Comparison of ENCODE assay signal across 1 cellular context in genomic region chr1:173422456-173422976, GRCh38.
TF ChIP-seq lines count a peak whose summit lies in the region.

No MANE protein-coding gene starts in this region.

TF ChIP-seq in K562, 482 proteins besides CTCF, POLR2A, EP300 and RAD21 (continued from another document and continues in another):
- TF ChIP-seq ZBTB49 (CRISPR knock-in tag; IDR thresholded peaks at IDR 0.05; ENCODE audit: borderline replicate concordance) (no peak), ETV1 (tag; conservative IDR thresholded peaks at IDR 0.05; ENCODE audit: low read depth) (peak; percentile 33), DDX20 (tag; IDR thresholded peaks at IDR 0.05; ENCODE audit: low read depth) (peak; percentile 90), ZNF780A (CRISPR knock-in tag; IDR thresholded peaks at IDR 0.05) (no peak), MCM3 (IDR thresholded peaks at IDR 0.05) (no peak), ZNF551 (CRISPR knock-in tag; IDR thresholded peaks at IDR 0.05) (no peak), BCOR (IDR thresholded peaks at IDR 0.05) (no peak), TBL1XR1 (IDR thresholded peaks at IDR 0.05; ENCODE audit: low read length in 2 of 2) (no peak), MECOM (CRISPR knock-in tag; IDR thresholded peaks at IDR 0.05) (0 out of 2 replicates have a peak, but pooled peaks have one; percentile 55), HMGN3 (IDR thresholded peaks at IDR 0.05; ENCODE audit: borderline replicate concordance, extremely low read depth, insufficient read length, low read depth, low read length) (no peak), ZFP1 (CRISPR knock-in tag; IDR thresholded peaks at IDR 0.05) (no peak), ILK (tag; IDR thresholded peaks at IDR 0.05; ENCODE audit: borderline replicate concordance, low read depth) (no peak), DPF2 (IDR thresholded peaks at IDR 0.05) (no peak), E2F3 (CRISPR knock-in tag; IDR thresholded peaks at IDR 0.05) (0 out of 2 replicates have a peak, but pooled peaks have one; percentile 56), SPI1 (IDR thresholded peaks at IDR 0.05; ENCODE audit: borderline replicate concordance, low read depth, low read length) (0 out of 2 replicates have a peak, but pooled peaks have one; percentile 39), SMAD4 (CRISPR knock-in tag; conservative IDR thresholded peaks at IDR 0.05) (peak; percentile 85), NFE2L1 (tag; IDR thresholded peaks at IDR 0.05; ENCODE audit: borderline replicate concordance, low read depth) (peak; percentile 51), TARDBP (IDR thresholded peaks at IDR 0.05) (no peak), EP400 (IDR thresholded peaks at IDR 0.05) (no peak), CREB3 (tag; conservative IDR thresholded peaks at IDR 0.05; ENCODE audit: low read depth) (peak; percentile 93), HOXB6 (CRISPR knock-in tag; IDR thresholded peaks at IDR 0.05; ENCODE audit: borderline replicate concordance) (no peak), ZNF217 (CRISPR knock-in tag; IDR thresholded peaks at IDR 0.05) (no peak), SMARCA5 (IDR thresholded peaks at IDR 0.05) (no peak), ETS1 (conservative IDR thresholded peaks at IDR 0.05; ENCODE audit: control insufficient read depth, low read depth, low read length) (no peak), CTBP1 (IDR thresholded peaks at IDR 0.05; ENCODE audit: borderline replicate concordance) (peak; percentile 37; the same call in 1 of the 2 replicates), IRF9 (tag; IDR thresholded peaks at IDR 0.05) (no peak), ZNF12 (CRISPR knock-in tag; IDR thresholded peaks at IDR 0.05) (no peak), RBBP5 (IDR thresholded peaks at IDR 0.05; ENCODE audit: borderline replicate concordance, insufficient read depth, low read length, poor library complexity, severe bottlenecking) (peak; percentile 38), HDAC8 (tag; IDR thresholded peaks at IDR 0.05) (0 out of 2 replicates have a peak, but pooled peaks have one; percentile 63), TSHZ1 (CRISPR knock-in tag; IDR thresholded peaks at IDR 0.05) (peak; percentile 69; the same call in 1 of the 2 replicates), CEBPG (CRISPR knock-in tag; IDR thresholded peaks at IDR 0.05) (peak; percentile 36; the same call in 1 of the 2 replicates), CEBPG (tag; conservative IDR thresholded peaks at IDR 0.05 in 1 of 2, IDR thresholded peaks at IDR 0.05 in 1 of 2) (no peak), CUX1 (CRISPR knock-in tag; IDR thresholded peaks at IDR 0.05) (0 out of 2 replicates have a peak, but pooled peaks have one; percentile 42), ZBTB11 (CRISPR knock-in tag; IDR thresholded peaks at IDR 0.05) (peak in 1 of 3 experiments; percentile 51; a peak in 1 of 6 replicates), ZNF644 (tag; IDR thresholded peaks at IDR 0.05; ENCODE audit: low read depth) (peak; percentile 65; the same call in 1 of the 2 replicates), HINFP (tag; conservative IDR thresholded peaks at IDR 0.05; ENCODE audit: low read depth) (peak; percentile 83), SAFB (IDR thresholded peaks at IDR 0.05; ENCODE audit: borderline replicate concordance, low read depth, low read length) (no peak), ZNF41 (CRISPR knock-in tag; conservative IDR thresholded peaks at IDR 0.05) (0 out of 2 replicates have a peak, but pooled peaks have one; percentile 48), IRF1 (CRISPR knock-in tag; IDR thresholded peaks at IDR 0.05; ENCODE audit: borderline replicate concordance) (no peak), TCF3 (CRISPR knock-in tag; IDR thresholded peaks at IDR 0.05) (0 out of 2 replicates have a peak, but pooled peaks have one; percentile 11), ZNF766 (CRISPR knock-in tag; conservative IDR thresholded peaks at IDR 0.05) (peak; percentile 78), ZBTB1 (CRISPR knock-in tag; IDR thresholded peaks at IDR 0.05; ENCODE audit: borderline replicate concordance, low read depth) (no peak), MBD2 (IDR thresholded peaks at IDR 0.05; ENCODE audit: borderline replicate concordance, low read depth) (no peak), CBX3 (IDR thresholded peaks at IDR 0.05; ENCODE audit: borderline replicate concordance in 1 of 2, low read length in 2 of 2) (no peak)
